Comparison of ENCODE assay signal across 19 cellular contexts in genomic region chr15:77475898-77476297, GRCh38. TPM values are rescaled to one million over a fixed set of nuclear protein-coding genes. Genes with fewer than 3 reads are reported as not detected.
DNase-seq lines count a peak whose midpoint lies in the region; ATAC-seq and TF ChIP-seq lines count a peak whose summit lies in the region.
"Had no signal": no experiment of that assay in that cellular context is flagged by ENCODE, and none has a peak within 500 bp of the region (broad histone marks: within the 10 kb centered on the region; RNA-seq: fewer than 3 reads in every experiment).

No MANE protein-coding gene starts in this region.

- intact Hi-C loops in thyroid gland (cut with DNase I): no loop called here
- intact Hi-C loops in activated CD8-positive, alpha-beta T cell treated with anti-CD3 and anti-CD28 coated beads for 36 hours (cut with micrococcal nuclease): no loop called here

- no peak overlapping the region for H3K4me3 ChIP-seq in thyroid gland (replicated peaks in 1 of 3)
- H3K4me3 ChIP-seq: transverse colon had no signal

- peaks cover 41% of the 10 kb centered on the region for H3K4me1 Mint-ChIP-seq in WTC11
- H3K4me1 Mint-ChIP-seq in activated naive CD4-positive, alpha-beta T cell treated with anti-CD3 and anti-CD28 coated beads, Interleukin-2, amount 10 ng/mL, durations not matched to agents 7 days and 5 days: no peaks in the 10 kb centered on the region
- peaks cover 3% of the 10 kb centered on the region for H3K4me1 Mint-ChIP-seq in activated CD8-positive, alpha-beta T cell treated with anti-CD3 and anti-CD28 coated beads for 36 hours (ENCODE audit: low read depth)
- H3K4me1 Mint-ChIP-seq: activated B cell treated with CpG ODN at 0.5 μM for 24 hours had no signal

- H3K27ac Mint-ChIP-seq in WTC11: no peak overlapping the region
- no peak overlapping the region for H3K27ac Mint-ChIP-seq in activated naive CD4-positive, alpha-beta T cell treated with anti-CD3 and anti-CD28 coated beads, Interleukin-2, amount 10 ng/mL, durations not matched to agents 7 days and 5 days
- no peak overlapping the region for H3K27ac Mint-ChIP-seq in activated CD8-positive, alpha-beta T cell treated with anti-CD3 and anti-CD28 coated beads for 36 hours
- H3K27ac Mint-ChIP-seq: activated B cell treated with CpG ODN at 0.5 μM for 24 hours; activated naive CD8-positive, alpha-beta T cell treated with anti-CD3 and anti-CD28 coated beads, Interleukin-2, amount 50 U/mL, for 24 hours; dendritic cell treated with granulocyte-macrophage colony-stimulating factor and Interleukin-4, amounts not matched to agents 40 ng/mL and 50 ng/mL, for 4 days had no signal

- H3K27me3 Mint-ChIP-seq in WTC11 (ENCODE audit: low read depth): no peaks in the 10 kb centered on the region
- H3K27me3 Mint-ChIP-seq in activated naive CD4-positive, alpha-beta T cell treated with anti-CD3 and anti-CD28 coated beads, Interleukin-2, amount 10 ng/mL, durations not matched to agents 7 days and 5 days: no peaks in the 10 kb centered on the region
- no peaks in the 10 kb centered on the region for H3K27me3 Mint-ChIP-seq in activated CD8-positive, alpha-beta T cell treated with anti-CD3 and anti-CD28 coated beads for 36 hours
- H3K27me3 Mint-ChIP-seq: activated B cell treated with CpG ODN at 0.5 μM for 24 hours; activated naive CD8-positive, alpha-beta T cell treated with anti-CD3 and anti-CD28 coated beads, Interleukin-2, amount 50 U/mL, for 24 hours; dendritic cell treated with granulocyte-macrophage colony-stimulating factor and Interleukin-4, amounts not matched to agents 40 ng/mL and 50 ng/mL, for 4 days had no signal

- no peak overlapping the region for H3K4me3 Mint-ChIP-seq in WTC11
- H3K4me3 Mint-ChIP-seq in activated naive CD4-positive, alpha-beta T cell treated with anti-CD3 and anti-CD28 coated beads, Interleukin-2, amount 10 ng/mL, durations not matched to agents 7 days and 5 days: no peak overlapping the region
- H3K4me3 Mint-ChIP-seq in activated CD8-positive, alpha-beta T cell treated with anti-CD3 and anti-CD28 coated beads for 36 hours: no peak overlapping the region
- H3K4me3 Mint-ChIP-seq: activated B cell treated with CpG ODN at 0.5 μM for 24 hours; activated naive CD8-positive, alpha-beta T cell treated with anti-CD3 and anti-CD28 coated beads, Interleukin-2, amount 50 U/mL, for 24 hours; dendritic cell treated with granulocyte-macrophage colony-stimulating factor and Interleukin-4, amounts not matched to agents 40 ng/mL and 50 ng/mL, for 4 days had no signal

- peak; percentile 85 for ATAC-seq in WTC11
- ATAC-seq in activated CD8-positive, alpha-beta T cell treated with anti-CD3 and anti-CD28 coated beads for 36 hours: no peak
- ATAC-seq: activated naive CD8-positive, alpha-beta T cell treated with anti-CD3 and anti-CD28 coated beads, Interleukin-2, amount 50 U/mL, for 24 hours; sciatic nerve had no signal

- TF ChIP-seq CTCF in WTC11 (IDR thresholded peaks at IDR 0.05) (no peak), thyroid gland (IDR thresholded peaks at IDR 0.05) (no peak)
- no peak for TF ChIP-seq CTCF in activated CD8-positive, alpha-beta T cell treated with anti-CD3 and anti-CD28 coated beads for 36 hours (IDR thresholded peaks at IDR 0.05)

- CTCF ChIA-PET in WTC11 (lab: Charles Lee): interaction anchor here (1.1 to 2.0 kb wide), 9 partner anchors 21 to 503 kb away, joined by 3 to 12 read pairs (median 5); no protein-coding TSS in a partner anchor
- CTCF ChIA-PET in activated naive CD4-positive, alpha-beta T cell treated with anti-CD3 and anti-CD28 coated beads, Interleukin-2, amount 10 ng/mL, durations not matched to agents 7 days and 5 days (lab: Charles Lee): no interaction called here
- CTCF ChIA-PET in activated CD8-positive, alpha-beta T cell treated with anti-CD3 and anti-CD28 coated beads for 36 hours (lab: Charles Lee): interaction anchor here (1.1 to 3.8 kb wide), 4 partner anchors 34 to 382 kb away, joined by 3 to 12 read pairs (median 4); no protein-coding TSS in a partner anchor

- peak overlapping the region; percentile 68 to 84 (median 81) for H3K27ac ChIP-seq in thyroid gland
- H3K27ac ChIP-seq: C4-2B, transverse colon had no signal

- POLR2A ChIA-PET in WTC11 (lab: Charles Lee): interaction anchor here (0.6 kb wide), 1 partner anchor 119 kb away, joined by 3 read pairs; no protein-coding TSS in a partner anchor
- POLR2A ChIA-PET in activated CD8-positive, alpha-beta T cell treated with anti-CD3 and anti-CD28 coated beads for 36 hours (lab: Charles Lee): interaction anchor here (0.6 kb wide), 1 partner anchor 22 kb away, joined by 3 read pairs; no protein-coding TSS in a partner anchor

- H3K36me3 ChIP-seq in thyroid gland: peaks cover 21 to 23% of the 10 kb centered on the region in 2 donors

- no peaks in the 10 kb centered on the region for H3K9me3 Mint-ChIP-seq in WTC11
- H3K9me3 Mint-ChIP-seq in activated naive CD4-positive, alpha-beta T cell treated with anti-CD3 and anti-CD28 coated beads, Interleukin-2, amount 10 ng/mL, durations not matched to agents 7 days and 5 days: no peaks in the 10 kb centered on the region
- no peaks in the 10 kb centered on the region for H3K9me3 Mint-ChIP-seq in activated CD8-positive, alpha-beta T cell treated with anti-CD3 and anti-CD28 coated beads for 36 hours
- H3K9me3 Mint-ChIP-seq: activated B cell treated with CpG ODN at 0.5 μM for 24 hours; activated naive CD8-positive, alpha-beta T cell treated with anti-CD3 and anti-CD28 coated beads, Interleukin-2, amount 50 U/mL, for 24 hours; dendritic cell treated with granulocyte-macrophage colony-stimulating factor and Interleukin-4, amounts not matched to agents 40 ng/mL and 50 ng/mL, for 4 days had no signal

- no peaks in the 10 kb centered on the region for H3K27me3 ChIP-seq in thyroid gland
- H3K27me3 ChIP-seq: transverse colon had no signal

- peaks cover 25 to 29% of the 10 kb centered on the region in 2 donors for H3K4me1 ChIP-seq in thyroid gland
- H3K4me1 ChIP-seq: transverse colon had no signal

- peaks cover 48% of the 10 kb centered on the region for H3K36me3 Mint-ChIP-seq in WTC11
- peaks cover 38% of the 10 kb centered on the region for H3K36me3 Mint-ChIP-seq in activated naive CD4-positive, alpha-beta T cell treated with anti-CD3 and anti-CD28 coated beads, Interleukin-2, amount 10 ng/mL, durations not matched to agents 7 days and 5 days
- peaks cover 29% of the 10 kb centered on the region for H3K36me3 Mint-ChIP-seq in activated CD8-positive, alpha-beta T cell treated with anti-CD3 and anti-CD28 coated beads for 36 hours (ENCODE audit: low read depth)

- no peak for TF ChIP-seq POLR2A in thyroid gland (IDR thresholded peaks at IDR 0.05)

- DNase-seq in SHP77 (lab: John Stamatoyannopoulos, UW): peak; percentile 14 to 19
- no peak for DNase-seq in SHP77 treated with DMSO at 0.1 percent for 48 hours (lab: John Stamatoyannopoulos, UW)
- peak; percentile 30 for DNase-seq in NCI-H2107 treated with DMSO at 0.1 percent for 48 hours (lab: John Stamatoyannopoulos, UW; ENCODE audit: unreplicated experiment)
- DNase-seq in WTC11 (ENCODE audit: low spot score): peak; percentile 34
- peak; percentile 42 to 44 for DNase-seq in thyroid gland
- no peak for DNase-seq in activated naive CD4-positive, alpha-beta T cell treated with anti-CD3 and anti-CD28 coated beads, Interleukin-2, amount 10 ng/mL, durations not matched to agents 7 days and 5 days
- no peak for DNase-seq in activated CD8-positive, alpha-beta T cell treated with anti-CD3 and anti-CD28 coated beads for 36 hours
- DNase-seq in SW 1271 (lab: John Stamatoyannopoulos, UW): no peak
- DNase-seq: ACHN; activated B cell treated with CpG ODN at 0.5 μM for 24 hours; activated CD8-positive, alpha-beta memory T cell treated with anti-CD3 and anti-CD28 coated beads for 24 hours; activated naive CD8-positive, alpha-beta T cell treated with anti-CD3 and anti-CD28 coated beads, Interleukin-2, amount 50 U/mL, for 24 hours; DMS153; stimulated activated naive CD4-positive, alpha-beta T cell treated with Interleukin-2 at 50 U/mL for 16 hours; T-helper 1 cell; transverse colon had no signal

- no peaks in the 10 kb centered on the region for H3K9me3 ChIP-seq in thyroid gland
- H3K9me3 ChIP-seq: transverse colon had no signal

- WGBS in thyroid gland, 2 donors: 61 to 71% methylated on average over 5 of the region's 5 CpGs

TF ChIP-seq in WTC11, 78 proteins besides CTCF, POLR2A, EP300 and RAD21 (continues in another document):
- TF ChIP-seq STAT6 (CRISPR knock-in tag; conservative IDR thresholded peaks at IDR 0.05; ENCODE audit: low read depth): no peak

RNA-seq across cellular contexts. Expression of gene HMG20A, which starts 55.2 kb away (rescaled TPM):
- total RNA-seq in WTC11 (2021) (62.2 to 69.4 TPM (median 65.1 TPM) in 3 replicates), thyroid gland (10 to 100 TPM; 33.1 to 48.7 (median 40.5) TPM)
- total RNA-seq in activated CD8-positive, alpha-beta T cell treated with anti-CD3 and anti-CD28 coated beads for 36 hours: 10 to 100 TPM; 44.4 to 44.9 TPM

RNA-seq across cellular contexts. Expression of gene PEAK1, which starts 56.0 kb away (rescaled TPM):
- total RNA-seq in WTC11 (2021) (49.0 to 51.1 TPM (median 49.7 TPM) in 3 replicates), thyroid gland (10 to 100 TPM; 31.0 to 49.3 (median 35.0) TPM)
- 10 to 100 TPM; 32.1 to 36.1 TPM for total RNA-seq in activated CD8-positive, alpha-beta T cell treated with anti-CD3 and anti-CD28 coated beads for 36 hours

Comparison
In these comparisons a context has a peak if more than half of its experiments do, and no peak if none do; other contexts are left out.
1. DNase-seq: peak in SHP77 (2 of 2), NCI-H2107 treated with DMSO at 0.1 percent for 48 hours (single experiment), WTC11 (single experiment) and thyroid gland (2 of 2); none in SHP77 treated with DMSO at 0.1 percent for 48 hours (single experiment), activated naive CD4-positive, alpha-beta T cell treated with anti-CD3 and anti-CD28 coated beads, Interleukin-2, amount 10 ng/mL, durations not matched to agents 7 days and 5 days (single experiment), activated CD8-positive, alpha-beta T cell treated with anti-CD3 and anti-CD28 coated beads for 36 hours (single experiment) and SW 1271 (0 of 2).